21 cellular contexts compared by ENCODE assay signal in genomic region chr2:102109016-102109415, GRCh38. TPM values are rescaled to one million over a fixed set of nuclear protein-coding genes. Genes with fewer than 3 reads are reported as not detected.
DNase-seq lines count a peak whose midpoint lies in the region; ATAC-seq, FAIRE-seq and TF ChIP-seq lines count a peak whose summit lies in the region.
"Had no signal": no experiment of that assay in that cellular context is flagged by ENCODE, and none has a peak within 500 bp of the region (broad histone marks: within the 10 kb centered on the region; RNA-seq: fewer than 3 reads in every experiment).

No MANE protein-coding gene starts in this region.

- H4K8ac ChIP-seq in mesenchymal stem cell (ENCODE audit: low read length), result no peak overlapping the region

- H3K23ac ChIP-seq in mesenchymal stem cell (ENCODE audit: low read length in 2 of 2), result peak overlapping the region in 1 of 2 experiments; percentile 14

- no peak overlapping the region for H3K14ac ChIP-seq in mesenchymal stem cell (ENCODE audit: low read length in 2 of 2)

- CTCF ChIA-PET in A549 (lab: Yijun Ruan, JAX), result interaction anchor here (0.9 to 4.3 kb wide), 6 partner anchors 16 to 134 kb away, joined by 3 to 17 read pairs (median 4); no protein-coding TSS in a partner anchor
- CTCF ChIA-PET in activated CD4-positive, alpha-beta T cell treated with anti-CD3 and anti-CD28 coated beads, Interleukin-2, amount 10 ng/mL, durations not matched to agents 7 days and 5 days (lab: Charles Lee), result interaction anchor here (1.0 to 1.9 kb wide), 3 partner anchors 17 to 132 kb away, joined by 3 to 5 read pairs (median 4); no protein-coding TSS in a partner anchor

- no peak overlapping the region for H3K27ac Mint-ChIP-seq in activated CD4-positive, alpha-beta T cell treated with anti-CD3 and anti-CD28 coated beads, Interleukin-2, amount 10 ng/mL, durations not matched to agents 7 days and 5 days
- H3K27ac Mint-ChIP-seq: HFFc6 had no signal

- H3K36me3 ChIP-seq in adipocyte (ENCODE audit: control insufficient read depth, insufficient read depth, low read length, severe bottlenecking), result peaks cover 31% of the 10 kb centered on the region
- peaks cover 0 to 34% of the 10 kb centered on the region in 2 experiments for H3K36me3 ChIP-seq in mesenchymal stem cell (ENCODE audit: control insufficient read depth in 1 of 2, insufficient read depth in 2 of 2, low read depth in 1 of 2, low read length in 2 of 2)
- H3K36me3 ChIP-seq: HAP-1 had no signal

- H3K9me3 Mint-ChIP-seq in activated CD4-positive, alpha-beta T cell treated with anti-CD3 and anti-CD28 coated beads, Interleukin-2, amount 10 ng/mL, durations not matched to agents 7 days and 5 days, result peaks cover 4% of the 10 kb centered on the region
- H3K9me3 Mint-ChIP-seq: HFFc6 had no signal

- no peak overlapping the region for H2AFZ ChIP-seq in mesenchymal stem cell (ENCODE audit: low read depth, low read length)

- TF ChIP-seq CTCF in A549 (IDR thresholded peaks at IDR 0.05) (no peak), fibroblast of the aortic adventitia (IDR thresholded peaks at IDR 0.05; ENCODE audit: insufficient read depth, low read length) (no peak), foreskin keratinocyte (conservative IDR thresholded peaks at IDR 0.05) (no peak)

- H3K18ac ChIP-seq in mesenchymal stem cell (ENCODE audit: low read depth in 1 of 2, low read length in 2 of 2), result peak overlapping the region in 1 of 2 experiments; percentile 71

- peaks cover 35% of the 10 kb centered on the region for H3K4me1 Mint-ChIP-seq in activated CD4-positive, alpha-beta T cell treated with anti-CD3 and anti-CD28 coated beads, Interleukin-2, amount 10 ng/mL, durations not matched to agents 7 days and 5 days

- peak overlapping the region; percentile 32 to 70 for H2BK12ac ChIP-seq in mesenchymal stem cell (ENCODE audit: low read length in 2 of 2)

- H3K4me1 ChIP-seq in A549 (peaks cover 61% of the 10 kb centered on the region), adipocyte (ENCODE audit: control insufficient read depth, insufficient read depth, low read length) (peaks cover 48% of the 10 kb centered on the region), mesenchymal stem cell (ENCODE audit: control insufficient read depth, insufficient read depth, low read depth, low read length) (peaks cover 23% of the 10 kb centered on the region), foreskin keratinocyte (peaks cover 3% of the 10 kb centered on the region)
- H3K4me1 ChIP-seq: HAP-1 had no signal

- no peak for TF ChIP-seq RAD21 in A549 (conservative IDR thresholded peaks at IDR 0.05 in 1 of 2, IDR thresholded peaks at IDR 0.05 in 1 of 2)

- peaks cover 3% of the 10 kb centered on the region for H3K27me3 Mint-ChIP-seq in activated CD4-positive, alpha-beta T cell treated with anti-CD3 and anti-CD28 coated beads, Interleukin-2, amount 10 ng/mL, durations not matched to agents 7 days and 5 days

- no peak overlapping the region for H3K4me3 ChIP-seq in A549
- peak overlapping the region; percentile 13 for H3K4me3 ChIP-seq in adipocyte (ENCODE audit: low read length)
- peak overlapping the region; percentile 59 for H3K4me3 ChIP-seq in fibroblast of the aortic adventitia (ENCODE audit: low read depth, low read length)
- H3K4me3 ChIP-seq in mesenchymal stem cell (ENCODE audit: insufficient read depth in 1 of 2, low read depth in 1 of 2, low read length in 2 of 2), result peak overlapping the region in 1 of 2 experiments; percentile 7
- H3K4me3 ChIP-seq: HAP-1 had no signal

- no peak overlapping the region for H4K91ac ChIP-seq in mesenchymal stem cell (ENCODE audit: low read length)

- H3K27ac ChIP-seq in A549 (peak overlapping the region; percentile 96 to 97), mesenchymal stem cell (ENCODE audit: low read length, poor library complexity, severe bottlenecking) (no peak overlapping the region), foreskin keratinocyte (no peak overlapping the region)
- H3K27ac ChIP-seq: 22Rv1 had no signal

- no peak for TF ChIP-seq EP300 in A549 (IDR thresholded peaks at IDR 0.05)

- peak overlapping the region; percentile 83 for H2BK15ac ChIP-seq in mesenchymal stem cell (ENCODE audit: low read depth, poor library complexity, severe bottlenecking)

- H2AK5ac ChIP-seq in mesenchymal stem cell (ENCODE audit: low read length, severe bottlenecking), result peak overlapping the region; percentile 71

- H3K9ac ChIP-seq in adipocyte (ENCODE audit: low read length) (peak overlapping the region; percentile 39), mesenchymal stem cell (ENCODE audit: low read length) (no peak overlapping the region)

- no peaks in the 10 kb centered on the region for H3K79me1 ChIP-seq in mesenchymal stem cell (replicated peaks; ENCODE audit: low read length, poor library complexity, severe bottlenecking)

- H3K4me3 Mint-ChIP-seq in activated CD4-positive, alpha-beta T cell treated with anti-CD3 and anti-CD28 coated beads, Interleukin-2, amount 10 ng/mL, durations not matched to agents 7 days and 5 days, result no peak overlapping the region
- H3K4me3 Mint-ChIP-seq: HFFc6 had no signal

- H2BK5ac ChIP-seq in mesenchymal stem cell (ENCODE audit: low read depth, low read length, poor library complexity, severe bottlenecking), result no peak overlapping the region

- no peaks in the 10 kb centered on the region for H3K36me3 Mint-ChIP-seq in activated CD4-positive, alpha-beta T cell treated with anti-CD3 and anti-CD28 coated beads, Interleukin-2, amount 10 ng/mL, durations not matched to agents 7 days and 5 days (ENCODE audit: low read depth)

- no peak for TF ChIP-seq POLR2A in A549 (IDR thresholded peaks at IDR 0.05; ENCODE audit: low read length)

- POLR2A ChIA-PET in A549 (lab: Yijun Ruan, JAX), result interaction anchor here (0.7 to 1.7 kb wide), 3 partner anchors 8 to 36 kb away, joined by 3 to 9 read pairs (median 3); partner anchors contain the start of gene IL1R1
- POLR2A ChIA-PET in activated CD4-positive, alpha-beta T cell treated with anti-CD3 and anti-CD28 coated beads, Interleukin-2, amount 10 ng/mL, durations not matched to agents 7 days and 5 days (lab: Charles Lee), result interaction anchor here (0.6 kb wide), 1 partner anchor 13 kb away, joined by 3 read pairs; no protein-coding TSS in a partner anchor

- no peak for FAIRE-seq in A549 (lab: Jason Lieb, UNC)
- FAIRE-seq: GM12892 had no signal

- DNase-seq in A549 (ENCODE audit: low read depth in 1 of 2, low spot score in 1 of 2), result no peak
- no peak for DNase-seq in adipocyte (ENCODE audit: low read depth)
- peak; percentile 41 for DNase-seq in fibroblast of the aortic adventitia (ENCODE audit: low read depth)
- DNase-seq in mesenchymal stem cell, result no peak
- DNase-seq in NCI-H226, result no peak
- no peak for DNase-seq in foreskin keratinocyte
- DNase-seq in DMS153 (lab: John Stamatoyannopoulos, UW), result no peak
- no peak for DNase-seq in activated CD4-positive, alpha-beta T cell treated with anti-CD3 and anti-CD28 coated beads, Interleukin-2, amount 10 ng/mL, durations not matched to agents 7 days and 5 days
- DNase-seq: Calu3, DND-41, HFFc6, NCI-H1048, NCI-H1417, NCI-H1694, NCI-H2029 treated with DMSO at 0.1 percent for 48 hours, NCI-H526 treated with DMSO at 0.1 percent for 48 hours, Right ventricle myocardium superior, RPMI8226 had no signal

- no peaks in the 10 kb centered on the region for H3K27me3 ChIP-seq in adipocyte (replicated peaks; ENCODE audit: control insufficient read depth, insufficient read depth, low read length)
- H3K27me3 ChIP-seq in mesenchymal stem cell (ENCODE audit: control insufficient read depth in 1 of 2, insufficient read depth in 1 of 2, low read length in 2 of 2), result no peaks in the 10 kb centered on the region
- H3K27me3 ChIP-seq in foreskin keratinocyte, result no peaks in the 10 kb centered on the region

- H2BK120ac ChIP-seq in mesenchymal stem cell (ENCODE audit: low read depth, low read length), result no peak overlapping the region

- H3K9me3 ChIP-seq in A549, result no peaks in the 10 kb centered on the region
- H3K9me3 ChIP-seq in adipocyte (ENCODE audit: control insufficient read depth, low read length), result no peaks in the 10 kb centered on the region
- H3K9me3 ChIP-seq in mesenchymal stem cell (ENCODE audit: control insufficient read depth, low read length), result no peaks in the 10 kb centered on the region
- H3K9me3 ChIP-seq: HAP-1 had no signal

- 80% methylated on average over 5 of the region's 5 CpGs for WGBS in A549 (ENCODE audit: missing lambda C conversion rate)
- 96% methylated on average over 4 of the region's 5 CpGs for WGBS in mesenchymal stem cell

- H3K4me2 ChIP-seq in A549 (peak overlapping the region; percentile 74), mesenchymal stem cell (ENCODE audit: low read length, poor library complexity, severe bottlenecking) (no peak overlapping the region)

- H3K4ac ChIP-seq in mesenchymal stem cell (ENCODE audit: low read depth in 1 of 2, low read length in 2 of 2), result no peak overlapping the region

- no peak for ATAC-seq in A549
- no peak for ATAC-seq in foreskin keratinocyte

TF ChIP-seq in A549, 52 proteins besides CTCF, POLR2A, EP300 and RAD21 (continues in another document):
- TF ChIP-seq HDAC2 (IDR thresholded peaks at IDR 0.05) (no peak), BHLHE40 (IDR thresholded peaks at IDR 0.05; ENCODE audit: low read depth, low read length) (no peak), TFCP2L1 (CRISPR knock-in tag; IDR thresholded peaks at IDR 0.05) (no peak), KDM5A (IDR thresholded peaks at IDR 0.05) (no peak), NPAS2 (CRISPR knock-in tag; IDR thresholded peaks at IDR 0.05; ENCODE audit: borderline replicate concordance) (no peak), ZFP36 (IDR thresholded peaks at IDR 0.05; ENCODE audit: borderline replicate concordance, partially characterized antibody) (no peak), USF2 (IDR thresholded peaks at IDR 0.05) (no peak)

RNA-seq across cellular contexts. Expression of gene IL1R1, which starts 33.5 kb away (rescaled TPM):
- polyA plus RNA-seq in A549 (2011; rRNA removed), result 34.7 and 38.0 TPM in 2 replicates
- polyA plus RNA-seq in A549 (2012; cell fraction: cytosol; rRNA removed), result 11.8 and 16.3 TPM in 2 replicates
- 8.9 and 11.5 TPM in 2 replicates for polyA plus RNA-seq in A549 (2012; cell fraction: nucleus; rRNA removed)
- 25.3 to 35.9 TPM (median 32.5 TPM) in 3 replicates for polyA plus RNA-seq in A549 (2017; fragmentation: RNase III; extraction: RNeasy Plus Mini Kit Qiagen cat#74134 plus additional on column Dnase treatment)
- polyA minus RNA-seq in A549 (2011; rRNA and poly(A)+ RNA removed), result 16.1 and 16.2 TPM in 2 replicates
- 150 and 152 TPM in 2 replicates for total RNA-seq in fibroblast of the aortic adventitia (ENCODE audit: low replicate concordance)
- polyA plus RNA-seq in mesenchymal stem cell (2013, experiment 1 of 2), result 378 TPM
- polyA plus RNA-seq in mesenchymal stem cell (2013, experiment 2 of 2), result 388 TPM
- total RNA-seq in foreskin keratinocyte, result 3.6 and 4.2 TPM in 2 replicates
- 1.6 and 2.5 TPM in 2 replicates for polyA plus RNA-seq in foreskin keratinocyte
- 1 to 10 TPM in 1 of 2 experiments, under 1 TPM in 1; 0.81 to 1.3 TPM for total RNA-seq in activated CD4-positive, alpha-beta T cell treated with anti-CD3 and anti-CD28 coated beads, Interleukin-2, amount 10 ng/mL, durations not matched to agents 7 days and 5 days

Comparison
In these comparisons a context has a peak if more than half of its experiments do, and no peak if none do; other contexts are left out.
1. H3K27ac ChIP-seq: peak in A549 (2 of 2); none in mesenchymal stem cell (single experiment) and foreskin keratinocyte (single experiment).
2. RNA of gene IL1R1, which starts 33.5 kb away (total RNA-seq): 150 to 152 TPM in fibroblast of the aortic adventitia; 3.6 to 4.2 TPM in foreskin keratinocyte and 0.81 to 1.3 TPM in activated CD4-positive, alpha-beta T cell treated with anti-CD3 and anti-CD28 coated beads, Interleukin-2, amount 10 ng/mL, durations not matched to agents 7 days and 5 days; every median in the first group is over 10 times any median in the second.